ENCODE assay signal across 1 cellular context in the genomic region with DNA sequence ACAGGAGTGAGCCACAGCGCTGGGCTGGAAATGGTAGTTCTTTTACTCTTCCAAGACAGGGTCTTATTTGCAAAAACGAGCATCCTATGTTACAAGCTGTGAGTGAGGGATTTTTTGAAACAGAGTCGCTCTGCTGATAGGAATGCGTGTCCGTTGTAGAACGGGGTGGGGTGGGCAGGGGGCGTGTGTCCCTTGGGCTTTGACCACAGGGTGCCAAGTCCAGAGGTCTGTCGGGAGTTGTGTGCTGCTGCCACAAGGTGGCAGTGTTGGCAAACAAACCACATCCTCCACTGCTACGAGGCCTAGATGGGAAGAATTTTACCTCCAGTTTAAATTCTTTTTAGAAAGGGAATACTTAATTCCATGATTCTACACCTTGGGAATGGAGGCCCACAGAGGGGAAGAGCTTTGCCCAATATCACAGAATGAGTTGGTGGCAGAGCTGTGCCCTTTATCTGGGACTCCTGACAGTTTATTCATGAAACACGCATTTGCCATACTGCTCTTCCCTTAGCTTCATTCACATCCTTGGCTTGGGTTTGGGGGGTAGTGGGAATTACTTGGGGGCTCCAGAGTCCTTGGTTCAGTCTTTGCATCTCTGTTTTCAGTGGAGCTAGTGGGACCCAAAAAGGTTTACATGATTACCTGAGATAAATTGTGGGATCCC.
TF ChIP-seq lines count a peak whose summit lies in the region.

No MANE protein-coding gene starts in this region.

TF ChIP-seq in GM23338, 12 proteins besides CTCF, POLR2A, EP300 and RAD21 (continued from another document):
- TF ChIP-seq CREB1 (CRISPR knock-in tag; IDR thresholded peaks at IDR 0.05; ENCODE audit: low read depth) (no peak), JUNB (IDR thresholded peaks at IDR 0.05; ENCODE audit: unreplicated experiment) (no peak), ZNF331 (CRISPR knock-in tag; IDR thresholded peaks at IDR 0.05; ENCODE audit: low read depth) (no peak)
- TF ChIP-seq, protein P1, sequence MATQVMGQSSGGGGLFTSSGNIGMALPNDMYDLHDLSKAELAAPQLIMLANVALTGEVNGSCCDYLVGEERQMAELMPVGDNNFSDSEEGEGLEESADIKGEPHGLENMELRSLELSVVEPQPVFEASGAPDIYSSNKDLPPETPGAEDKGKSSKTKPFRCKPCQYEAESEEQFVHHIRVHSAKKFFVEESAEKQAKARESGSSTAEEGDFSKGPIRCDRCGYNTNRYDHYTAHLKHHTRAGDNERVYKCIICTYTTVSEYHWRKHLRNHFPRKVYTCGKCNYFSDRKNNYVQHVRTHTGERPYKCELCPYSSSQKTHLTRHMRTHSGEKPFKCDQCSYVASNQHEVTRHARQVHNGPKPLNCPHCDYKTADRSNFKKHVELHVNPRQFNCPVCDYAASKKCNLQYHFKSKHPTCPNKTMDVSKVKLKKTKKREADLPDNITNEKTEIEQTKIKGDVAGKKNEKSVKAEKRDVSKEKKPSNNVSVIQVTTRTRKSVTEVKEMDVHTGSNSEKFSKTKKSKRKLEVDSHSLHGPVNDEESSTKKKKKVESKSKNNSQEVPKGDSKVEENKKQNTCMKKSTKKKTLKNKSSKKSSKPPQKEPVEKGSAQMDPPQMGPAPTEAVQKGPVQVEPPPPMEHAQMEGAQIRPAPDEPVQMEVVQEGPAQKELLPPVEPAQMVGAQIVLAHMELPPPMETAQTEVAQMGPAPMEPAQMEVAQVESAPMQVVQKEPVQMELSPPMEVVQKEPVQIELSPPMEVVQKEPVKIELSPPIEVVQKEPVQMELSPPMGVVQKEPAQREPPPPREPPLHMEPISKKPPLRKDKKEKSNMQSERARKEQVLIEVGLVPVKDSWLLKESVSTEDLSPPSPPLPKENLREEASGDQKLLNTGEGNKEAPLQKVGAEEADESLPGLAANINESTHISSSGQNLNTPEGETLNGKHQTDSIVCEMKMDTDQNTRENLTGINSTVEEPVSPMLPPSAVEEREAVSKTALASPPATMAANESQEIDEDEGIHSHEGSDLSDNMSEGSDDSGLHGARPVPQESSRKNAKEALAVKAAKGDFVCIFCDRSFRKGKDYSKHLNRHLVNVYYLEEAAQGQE (IDR thresholded peaks at IDR 0.05; ENCODE audit: unreplicated experiment): no peak
